In the genomic region with DNA sequence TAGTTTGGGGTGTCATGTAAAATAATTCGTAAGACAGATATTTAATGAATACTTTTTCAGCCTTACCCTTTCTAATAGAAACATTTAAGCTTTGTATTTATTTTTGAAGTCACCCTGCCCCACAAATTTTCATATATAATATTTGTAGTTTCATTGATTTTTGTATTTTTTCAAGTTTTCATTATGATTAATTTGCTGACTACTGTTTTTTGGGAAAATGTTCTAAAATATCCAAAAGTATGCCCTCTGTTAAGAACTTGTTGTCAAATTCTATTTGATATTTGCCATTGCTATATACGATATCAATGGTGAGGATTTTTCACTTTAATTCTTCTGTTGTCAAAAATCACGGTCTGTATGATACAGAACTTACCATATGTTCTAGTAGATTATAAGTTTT, we compare ENCODE assay signal across 4 cellular contexts.
TF ChIP-seq lines count a peak whose summit lies in the region.

No MANE protein-coding gene starts in this region.

TF ChIP-seq in HepG2, 621 proteins besides CTCF, POLR2A, EP300 and RAD21:
- TF ChIP-seq MAFF (IDR thresholded peaks at IDR 0.05; ENCODE audit: low read depth, low read length): peak; percentile 83
- TF ChIP-seq HNRNPK (IDR thresholded peaks at IDR 0.05; ENCODE audit: low read depth, low read length, poor library complexity, severe bottlenecking): no peak
- TF ChIP-seq RBM22 (optimal IDR thresholded peaks at IDR 0.05; ENCODE audit: low read length): no peak
- no peak for TF ChIP-seq ZEB1 (IDR thresholded peaks at IDR 0.05; ENCODE audit: insufficient replicate concordance, low read depth)
- no peak for TF ChIP-seq MLLT10 (CRISPR knock-in tag; IDR thresholded peaks at IDR 0.05)
- TF ChIP-seq SRSF4 (IDR thresholded peaks at IDR 0.05; ENCODE audit: low read depth, low read length, poor library complexity, severe bottlenecking): no peak
- no peak for TF ChIP-seq ZKSCAN8 (CRISPR knock-in tag; IDR thresholded peaks at IDR 0.05; ENCODE audit: borderline replicate concordance)
- TF ChIP-seq ZBTB21 (CRISPR knock-in tag; IDR thresholded peaks at IDR 0.05): no peak
- TF ChIP-seq GABPA (IDR thresholded peaks at IDR 0.05; ENCODE audit: low read depth, low read length): no peak
- no peak for TF ChIP-seq GABPA (CRISPR knock-in tag; IDR thresholded peaks at IDR 0.05; ENCODE audit: low read depth)
- TF ChIP-seq, protein P1, sequence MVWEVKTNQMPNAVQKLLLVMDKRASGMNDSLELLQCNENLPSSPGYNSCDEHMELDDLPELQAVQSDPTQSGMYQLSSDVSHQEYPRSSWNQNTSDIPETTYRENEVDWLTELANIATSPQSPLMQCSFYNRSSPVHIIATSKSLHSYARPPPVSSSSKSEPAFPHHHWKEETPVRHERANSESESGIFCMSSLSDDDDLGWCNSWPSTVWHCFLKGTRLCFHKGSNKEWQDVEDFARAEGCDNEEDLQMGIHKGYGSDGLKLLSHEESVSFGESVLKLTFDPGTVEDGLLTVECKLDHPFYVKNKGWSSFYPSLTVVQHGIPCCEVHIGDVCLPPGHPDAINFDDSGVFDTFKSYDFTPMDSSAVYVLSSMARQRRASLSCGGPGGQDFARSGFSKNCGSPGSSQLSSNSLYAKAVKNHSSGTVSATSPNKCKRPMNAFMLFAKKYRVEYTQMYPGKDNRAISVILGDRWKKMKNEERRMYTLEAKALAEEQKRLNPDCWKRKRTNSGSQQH (CRISPR knock-in tag; IDR thresholded peaks at IDR 0.05; ENCODE audit: low read depth): no peak
- TF ChIP-seq MAFK (conservative IDR thresholded peaks at IDR 0.05 in 1 of 2, IDR thresholded peaks at IDR 0.05 in 1 of 2; ENCODE audit: low read length in 2 of 2): peak; percentile 73 to 89
- TF ChIP-seq CERS6 (CRISPR knock-in tag; IDR thresholded peaks at IDR 0.05): no peak
- TF ChIP-seq ATAD3A (CRISPR knock-in tag; IDR thresholded peaks at IDR 0.05): no peak

TF ChIP-seq in HCT116, 20 proteins besides CTCF, POLR2A, EP300 and RAD21:
- no peak for TF ChIP-seq FOSL1 (IDR thresholded peaks at IDR 0.05; ENCODE audit: low read depth)
- TF ChIP-seq SIN3A (IDR thresholded peaks at IDR 0.05; ENCODE audit: low read depth): no peak
- no peak for TF ChIP-seq ZNF274 (IDR thresholded peaks at IDR 0.05; ENCODE audit: low read depth, low read length)
- TF ChIP-seq YY1 (IDR thresholded peaks at IDR 0.05; ENCODE audit: extremely low read depth, insufficient replicate concordance, low read depth, low read length): no peak
- TF ChIP-seq, protein P2, sequence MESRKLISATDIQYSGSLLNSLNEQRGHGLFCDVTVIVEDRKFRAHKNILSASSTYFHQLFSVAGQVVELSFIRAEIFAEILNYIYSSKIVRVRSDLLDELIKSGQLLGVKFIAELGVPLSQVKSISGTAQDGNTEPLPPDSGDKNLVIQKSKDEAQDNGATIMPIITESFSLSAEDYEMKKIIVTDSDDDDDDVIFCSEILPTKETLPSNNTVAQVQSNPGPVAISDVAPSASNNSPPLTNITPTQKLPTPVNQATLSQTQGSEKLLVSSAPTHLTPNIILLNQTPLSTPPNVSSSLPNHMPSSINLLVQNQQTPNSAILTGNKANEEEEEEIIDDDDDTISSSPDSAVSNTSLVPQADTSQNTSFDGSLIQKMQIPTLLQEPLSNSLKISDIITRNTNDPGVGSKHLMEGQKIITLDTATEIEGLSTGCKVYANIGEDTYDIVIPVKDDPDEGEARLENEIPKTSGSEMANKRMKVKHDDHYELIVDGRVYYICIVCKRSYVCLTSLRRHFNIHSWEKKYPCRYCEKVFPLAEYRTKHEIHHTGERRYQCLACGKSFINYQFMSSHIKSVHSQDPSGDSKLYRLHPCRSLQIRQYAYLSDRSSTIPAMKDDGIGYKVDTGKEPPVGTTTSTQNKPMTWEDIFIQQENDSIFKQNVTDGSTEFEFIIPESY (IDR thresholded peaks at IDR 0.05; ENCODE audit: extremely low read depth, insufficient replicate concordance, low read length): no peak
- no peak for TF ChIP-seq ELF1 (IDR thresholded peaks at IDR 0.05; ENCODE audit: borderline replicate concordance, low read depth)
- TF ChIP-seq, protein P3, sequence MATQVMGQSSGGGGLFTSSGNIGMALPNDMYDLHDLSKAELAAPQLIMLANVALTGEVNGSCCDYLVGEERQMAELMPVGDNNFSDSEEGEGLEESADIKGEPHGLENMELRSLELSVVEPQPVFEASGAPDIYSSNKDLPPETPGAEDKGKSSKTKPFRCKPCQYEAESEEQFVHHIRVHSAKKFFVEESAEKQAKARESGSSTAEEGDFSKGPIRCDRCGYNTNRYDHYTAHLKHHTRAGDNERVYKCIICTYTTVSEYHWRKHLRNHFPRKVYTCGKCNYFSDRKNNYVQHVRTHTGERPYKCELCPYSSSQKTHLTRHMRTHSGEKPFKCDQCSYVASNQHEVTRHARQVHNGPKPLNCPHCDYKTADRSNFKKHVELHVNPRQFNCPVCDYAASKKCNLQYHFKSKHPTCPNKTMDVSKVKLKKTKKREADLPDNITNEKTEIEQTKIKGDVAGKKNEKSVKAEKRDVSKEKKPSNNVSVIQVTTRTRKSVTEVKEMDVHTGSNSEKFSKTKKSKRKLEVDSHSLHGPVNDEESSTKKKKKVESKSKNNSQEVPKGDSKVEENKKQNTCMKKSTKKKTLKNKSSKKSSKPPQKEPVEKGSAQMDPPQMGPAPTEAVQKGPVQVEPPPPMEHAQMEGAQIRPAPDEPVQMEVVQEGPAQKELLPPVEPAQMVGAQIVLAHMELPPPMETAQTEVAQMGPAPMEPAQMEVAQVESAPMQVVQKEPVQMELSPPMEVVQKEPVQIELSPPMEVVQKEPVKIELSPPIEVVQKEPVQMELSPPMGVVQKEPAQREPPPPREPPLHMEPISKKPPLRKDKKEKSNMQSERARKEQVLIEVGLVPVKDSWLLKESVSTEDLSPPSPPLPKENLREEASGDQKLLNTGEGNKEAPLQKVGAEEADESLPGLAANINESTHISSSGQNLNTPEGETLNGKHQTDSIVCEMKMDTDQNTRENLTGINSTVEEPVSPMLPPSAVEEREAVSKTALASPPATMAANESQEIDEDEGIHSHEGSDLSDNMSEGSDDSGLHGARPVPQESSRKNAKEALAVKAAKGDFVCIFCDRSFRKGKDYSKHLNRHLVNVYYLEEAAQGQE (IDR thresholded peaks at IDR 0.05; ENCODE audit: low read depth): no peak
- TF ChIP-seq SP1 (IDR thresholded peaks at IDR 0.05; ENCODE audit: low read depth): no peak
- TF ChIP-seq EGR1 (IDR thresholded peaks at IDR 0.05; ENCODE audit: low read depth): no peak
- TF ChIP-seq JUND (IDR thresholded peaks at IDR 0.05): no peak
- no peak for TF ChIP-seq ZFX (IDR thresholded peaks at IDR 0.05)
- no peak for TF ChIP-seq EZH2 (IDR thresholded peaks at IDR 0.05)
- TF ChIP-seq TCF7L2 (IDR thresholded peaks at IDR 0.05; ENCODE audit: borderline replicate concordance, extremely low read depth, insufficient read depth, insufficient read length): no peak

TF ChIP-seq in K562, 482 proteins besides CTCF, POLR2A, EP300 and RAD21:
- TF ChIP-seq C11orf30 (IDR thresholded peaks at IDR 0.05; ENCODE audit: low read depth) (peak; percentile 77), ZNF316 (IDR thresholded peaks at IDR 0.05) (peak; percentile 91), MAFK (IDR thresholded peaks at IDR 0.05; ENCODE audit: low read length) (peak; percentile 51; the same call in 1 of the 2 replicates), THRB (CRISPR knock-in tag; conservative IDR thresholded peaks at IDR 0.05) (no peak), MAFF (IDR thresholded peaks at IDR 0.05; ENCODE audit: low read length) (peak; percentile 63)

TF ChIP-seq in WTC11, 78 proteins besides CTCF, POLR2A, EP300 and RAD21:
- no peak for TF ChIP-seq SMAD3 (CRISPR knock-in tag; IDR thresholded peaks at IDR 0.05; ENCODE audit: borderline replicate concordance)
- TF ChIP-seq ZNF396 (CRISPR knock-in tag; IDR thresholded peaks at IDR 0.05; ENCODE audit: borderline replicate concordance): no peak
- TF ChIP-seq, protein P4, sequence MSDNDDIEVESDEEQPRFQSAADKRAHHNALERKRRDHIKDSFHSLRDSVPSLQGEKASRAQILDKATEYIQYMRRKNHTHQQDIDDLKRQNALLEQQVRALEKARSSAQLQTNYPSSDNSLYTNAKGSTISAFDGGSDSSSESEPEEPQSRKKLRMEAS (CRISPR knock-in tag; IDR thresholded peaks at IDR 0.05): no peak
- TF ChIP-seq, protein P5, sequence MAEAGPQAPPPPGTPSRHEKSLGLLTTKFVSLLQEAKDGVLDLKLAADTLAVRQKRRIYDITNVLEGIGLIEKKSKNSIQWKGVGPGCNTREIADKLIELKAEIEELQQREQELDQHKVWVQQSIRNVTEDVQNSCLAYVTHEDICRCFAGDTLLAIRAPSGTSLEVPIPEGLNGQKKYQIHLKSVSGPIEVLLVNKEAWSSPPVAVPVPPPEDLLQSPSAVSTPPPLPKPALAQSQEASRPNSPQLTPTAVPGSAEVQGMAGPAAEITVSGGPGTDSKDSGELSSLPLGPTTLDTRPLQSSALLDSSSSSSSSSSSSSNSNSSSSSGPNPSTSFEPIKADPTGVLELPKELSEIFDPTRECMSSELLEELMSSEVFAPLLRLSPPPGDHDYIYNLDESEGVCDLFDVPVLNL (CRISPR knock-in tag; IDR thresholded peaks at IDR 0.05; ENCODE audit: borderline replicate concordance, low read depth): no peak
- TF ChIP-seq USF1 (CRISPR knock-in tag; IDR thresholded peaks at IDR 0.05): no peak
- TF ChIP-seq, protein P6, sequence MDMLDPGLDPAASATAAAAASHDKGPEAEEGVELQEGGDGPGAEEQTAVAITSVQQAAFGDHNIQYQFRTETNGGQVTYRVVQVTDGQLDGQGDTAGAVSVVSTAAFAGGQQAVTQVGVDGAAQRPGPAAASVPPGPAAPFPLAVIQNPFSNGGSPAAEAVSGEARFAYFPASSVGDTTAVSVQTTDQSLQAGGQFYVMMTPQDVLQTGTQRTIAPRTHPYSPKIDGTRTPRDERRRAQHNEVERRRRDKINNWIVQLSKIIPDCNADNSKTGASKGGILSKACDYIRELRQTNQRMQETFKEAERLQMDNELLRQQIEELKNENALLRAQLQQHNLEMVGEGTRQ (CRISPR knock-in tag; IDR thresholded peaks at IDR 0.05): no peak
- TF ChIP-seq, protein P7, sequence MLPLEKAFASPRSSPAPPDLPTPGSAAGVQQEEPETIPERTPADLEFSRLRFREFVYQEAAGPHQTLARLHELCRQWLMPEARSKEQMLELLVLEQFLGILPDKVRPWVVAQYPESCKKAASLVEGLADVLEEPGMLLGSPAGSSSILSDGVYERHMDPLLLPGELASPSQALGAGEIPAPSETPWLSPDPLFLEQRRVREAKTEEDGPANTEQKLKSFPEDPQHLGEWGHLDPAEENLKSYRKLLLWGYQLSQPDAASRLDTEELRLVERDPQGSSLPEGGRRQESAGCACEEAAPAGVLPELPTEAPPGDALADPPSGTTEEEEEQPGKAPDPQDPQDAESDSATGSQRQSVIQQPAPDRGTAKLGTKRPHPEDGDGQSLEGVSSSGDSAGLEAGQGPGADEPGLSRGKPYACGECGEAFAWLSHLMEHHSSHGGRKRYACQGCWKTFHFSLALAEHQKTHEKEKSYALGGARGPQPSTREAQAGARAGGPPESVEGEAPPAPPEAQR (CRISPR knock-in tag; IDR thresholded peaks at IDR 0.05): no peak
TF ChIP-seq in WTC11: peak in this region for 0.
